10 cellular contexts compared by ENCODE assay signal in genomic region chr12:98352218-98352811, GRCh38.
DNase-seq lines count a peak whose midpoint lies in the region; ATAC-seq and TF ChIP-seq lines count a peak whose summit lies in the region.
"Had no signal": no experiment of that assay in that cellular context is flagged by ENCODE, and none has a peak within 500 bp of the region (broad histone marks: within the 10 kb centered on the region; RNA-seq: fewer than 3 reads in every experiment).

No MANE protein-coding gene starts in this region.

- intact Hi-C loops in MCF 10A (cut with micrococcal nuclease) (no loop called here), breast epithelium (cut with DNase I; ENCODE audit: low total_unique reads) (no loop called here), mammary epithelial cell (cut with micrococcal nuclease) (no loop called here)

- H3K79me2 ChIP-seq in mammary epithelial cell (ENCODE audit: insufficient read depth, low read length) = no peaks in the 10 kb centered on the region

- no peak overlapping the region for H3K27ac Mint-ChIP-seq in MCF 10A (ENCODE audit: low read depth, unreplicated experiment)
- no peak overlapping the region for H3K27ac Mint-ChIP-seq in stimulated activated naive CD8-positive, alpha-beta T cell treated with anti-CD3 and anti-CD28 coated beads, Interleukin-15, amount 100 ng/mL, for 72 hours

- in situ Hi-C loops in mammary epithelial cell (cut with MboI; ENCODE audit: low sequenced_read_pairs in 2 of 2) = no loop called here

- H3K4me1 Mint-ChIP-seq in MCF 10A (ENCODE audit: insufficient read depth, unreplicated experiment) = peaks cover 11% of the 10 kb centered on the region
- H3K4me1 Mint-ChIP-seq in stimulated activated naive CD8-positive, alpha-beta T cell treated with anti-CD3 and anti-CD28 coated beads, Interleukin-15, amount 100 ng/mL, for 72 hours = no peaks in the 10 kb centered on the region

- H3K36me3 Mint-ChIP-seq in MCF 10A (ENCODE audit: insufficient read depth, unreplicated experiment) = no peaks in the 10 kb centered on the region

- no peaks in the 10 kb centered on the region for H4K20me1 ChIP-seq in mammary epithelial cell (ENCODE audit: insufficient read depth, low read length)

- no peak overlapping the region for H3K4me3 Mint-ChIP-seq in MCF 10A (ENCODE audit: unreplicated experiment)
- no peak overlapping the region for H3K4me3 Mint-ChIP-seq in stimulated activated naive CD8-positive, alpha-beta T cell treated with anti-CD3 and anti-CD28 coated beads, Interleukin-15, amount 100 ng/mL, for 72 hours

- POLR2A ChIA-PET in MCF 10A (lab: Yijun Ruan, JAX) = interaction anchor here (0.6 kb wide), 1 partner anchor 791 kb away, joined by 3 read pairs; no protein-coding TSS in a partner anchor

- peak overlapping the region; percentile 49 for H3K4me2 ChIP-seq in mammary epithelial cell (ENCODE audit: insufficient read depth, low read depth, low read length)

- no peaks in the 10 kb centered on the region for H3K36me3 ChIP-seq in breast epithelium
- no peaks in the 10 kb centered on the region for H3K36me3 ChIP-seq in mammary epithelial cell (ENCODE audit: insufficient read depth, low read length)
- no peaks in the 10 kb centered on the region for H3K36me3 ChIP-seq in suprapubic skin

- H3K27ac ChIP-seq in breast epithelium = no peak overlapping the region
- peak overlapping the region; percentile 34 for H3K27ac ChIP-seq in mammary epithelial cell (ENCODE audit: insufficient read depth, low read depth, low read length)
- no peak overlapping the region for H3K27ac ChIP-seq in suprapubic skin

- ATAC-seq in HG03520 (IDR thresholded peaks at IDR 0.05; ENCODE audit: unreplicated experiment) = peak; percentile 62
- ATAC-seq in stimulated activated naive CD8-positive, alpha-beta T cell treated with anti-CD3 and anti-CD28 coated beads, Interleukin-15, amount 100 ng/mL, for 72 hours = peak; percentile 45
- no peak for ATAC-seq in HG03095 (IDR thresholded peaks at IDR 0.05; ENCODE audit: unreplicated experiment)

- H2AFZ ChIP-seq in mammary epithelial cell (ENCODE audit: low read depth, low read length) = peak overlapping the region; percentile 4

- no peak for TF ChIP-seq EP300 in suprapubic skin (IDR thresholded peaks at IDR 0.05)

- no peaks in the 10 kb centered on the region for H3K4me1 ChIP-seq in breast epithelium
- peaks cover 46% of the 10 kb centered on the region for H3K4me1 ChIP-seq in mammary epithelial cell (ENCODE audit: insufficient read depth, low read length)
- no peaks in the 10 kb centered on the region for H3K4me1 ChIP-seq in suprapubic skin

- H3K9ac ChIP-seq in mammary epithelial cell (ENCODE audit: insufficient read depth, low read length) = no peak overlapping the region

- TF ChIP-seq CTCF in MCF 10A (IDR thresholded peaks at IDR 0.05; ENCODE audit: unreplicated experiment) (no peak), breast epithelium (IDR thresholded peaks at IDR 0.05) (no peak), mammary epithelial cell (conservative IDR thresholded peaks at IDR 0.05 in 1 of 2, IDR thresholded peaks at IDR 0.05 in 1 of 2; ENCODE audit: extremely low read depth in 1 of 2, insufficient read depth in 1 of 2, low read depth in 1 of 2, low read length in 2 of 2) (no peak), suprapubic skin (IDR thresholded peaks at IDR 0.05) (no peak)

- CTCF ChIA-PET in MCF 10A (lab: Yijun Ruan, JAX) (interaction anchor here (0.6 kb wide), 4 partner anchors 23 to 1354 kb away, joined by 3 read pairs; no protein-coding TSS in a partner anchor), mammary epithelial cell (lab: Charles Lee; ENCODE audit: low non-redundant PET) (interaction anchor here (0.6 kb wide), 1 partner anchor 16 kb away, joined by 3 read pairs; no protein-coding TSS in a partner anchor)

- dilution Hi-C loops in mammary epithelial cell (cut with HindIII; ENCODE audit: low sequenced_read_pairs) = no loop called here

- no peaks in the 10 kb centered on the region for H3K9me3 ChIP-seq in breast epithelium
- no peaks in the 10 kb centered on the region for H3K9me3 ChIP-seq in mammary epithelial cell (replicated peaks; ENCODE audit: insufficient read depth, low read length)
- H3K9me3 ChIP-seq in suprapubic skin = no peaks in the 10 kb centered on the region

- H3K4me3 ChIP-seq in breast epithelium (no peak overlapping the region), mammary epithelial cell (replicated peaks in 1 of 3; ENCODE audit: insufficient read depth in 1 of 3, low read depth in 2 of 3, low read length in 3 of 3) (no peak overlapping the region), suprapubic skin (no peak overlapping the region)

- BruUV-seq in MCF 10A (replicated peaks; lab: Mats Ljungman, UMichigan) = no TSS peak
- no TSS peak for BruUV-seq in mammary epithelial cell (replicated peaks; lab: Mats Ljungman, UMichigan)

- TF ChIP-seq POLR2A in breast epithelium (IDR thresholded peaks at IDR 0.05) (no peak), suprapubic skin (IDR thresholded peaks at IDR 0.05) (no peak)

- H3K9me3 Mint-ChIP-seq in MCF 10A (ENCODE audit: unreplicated experiment) = no peaks in the 10 kb centered on the region
- no peaks in the 10 kb centered on the region for H3K9me3 Mint-ChIP-seq in stimulated activated naive CD8-positive, alpha-beta T cell treated with anti-CD3 and anti-CD28 coated beads, Interleukin-15, amount 100 ng/mL, for 72 hours

- DNase-seq in MCF 10A (ENCODE audit: unreplicated experiment) (peak; percentile 77), breast epithelium (ENCODE audit: low spot score in 2 of 2) (no peak), mammary epithelial cell (peak; percentile 87), suprapubic skin (ENCODE audit: low spot score in 2 of 2) (no peak), NCI-H510A (lab: John Stamatoyannopoulos, UW) (no peak)
- DNase-seq in stimulated activated naive CD8-positive, alpha-beta T cell treated with anti-CD3 and anti-CD28 coated beads, Interleukin-15, amount 100 ng/mL, for 72 hours = no peak
- DNase-seq: activated CD4-positive, alpha-beta T cell treated with anti-CD3 and anti-CD28 coated beads, Interleukin-2, amount 50 U/mL, for 4 hours; KG1 had no signal

- WGBS in mammary epithelial cell (ENCODE audit: low coverage, missing lambda C conversion rate) = 44% methylated on average over 4 of the region's 4 CpGs
- 57% methylated on average over 4 of the region's 4 CpGs for WGBS in suprapubic skin

- no peaks in the 10 kb centered on the region for H3K27me3 Mint-ChIP-seq in MCF 10A (ENCODE audit: insufficient read depth, unreplicated experiment)
- no peaks in the 10 kb centered on the region for H3K27me3 Mint-ChIP-seq in stimulated activated naive CD8-positive, alpha-beta T cell treated with anti-CD3 and anti-CD28 coated beads, Interleukin-15, amount 100 ng/mL, for 72 hours

- H3K27me3 ChIP-seq in breast epithelium = no peaks in the 10 kb centered on the region
- H3K27me3 ChIP-seq in mammary epithelial cell (ENCODE audit: insufficient read depth, low read length) = no peaks in the 10 kb centered on the region
- H3K27me3 ChIP-seq in suprapubic skin = no peaks in the 10 kb centered on the region

Comparison
In these comparisons a context has a peak if more than half of its experiments do, and no peak if none do; other contexts are left out.
1. DNase-seq: peak in MCF 10A (single experiment) and mammary epithelial cell (single experiment); none in breast epithelium (0 of 2), stimulated activated naive CD8-positive, alpha-beta T cell treated with anti-CD3 and anti-CD28 coated beads, Interleukin-15, amount 100 ng/mL, for 72 hours (0 of 2), suprapubic skin (0 of 2) and NCI-H510A (single experiment).